29 cellular contexts compared by ENCODE assay signal in genomic region chr6:113427617-113428016, GRCh38.
"Had no signal": no experiment of that assay in that cellular context is flagged by ENCODE, and none has a peak within 500 bp of the region (broad histone marks: within the 10 kb centered on the region; RNA-seq: fewer than 3 reads in every experiment).

No MANE protein-coding gene starts in this region.

- H3K27me3 ChIP-seq: brain microvascular endothelial cell, esophagus squamous epithelium, gastroesophageal sphincter, heart right ventricle had no signal

- ATAC-seq: activated CD4-positive, CD25-positive, alpha-beta regulatory T cell treated with anti-CD3 and anti-CD28 coated beads, Interleukin-2, amount 50 U/mL, for 24 hours; activated CD8-positive, alpha-beta T cell treated with anti-CD3 and anti-CD28 coated beads for 36 hours; activated T-helper 17 cell treated with anti-CD3 and anti-CD28 coated beads, Interleukin-2, amount 50 U/mL, for 72 hours; effector memory CD8-positive, alpha-beta T cell; gastroesophageal sphincter; heart right ventricle; T-helper 17 cell had no signal

- H3K4me3 ChIP-seq: coronary artery, esophagus squamous epithelium, gastroesophageal sphincter, heart right ventricle had no signal

- H3K27ac ChIP-seq: brain microvascular endothelial cell, coronary artery, esophagus squamous epithelium, gastroesophageal sphincter, heart right ventricle, WERI-Rb-1 had no signal

- H3K36me3 ChIP-seq: brain microvascular endothelial cell, esophagus squamous epithelium, gastroesophageal sphincter, heart right ventricle, WERI-Rb-1 had no signal

- DNase-seq: activated B cell treated with CpG ODN at 0.5 μM for 24 hours; activated CD4-positive, alpha-beta T cell treated with anti-CD3 and anti-CD28 coated beads for 48 hours; activated CD4-positive, alpha-beta T cell treated with anti-CD3 and anti-CD28 coated beads, Interleukin-2, amount 50 U/mL, for 1 hour; activated CD4-positive, alpha-beta T cell treated with anti-CD3 and anti-CD28 coated beads, Interleukin-2, amount 50 U/mL, for 48 hours; activated CD8-positive, alpha-beta memory T cell treated with anti-CD3 and anti-CD28 coated beads for 24 hours; activated CD8-positive, alpha-beta T cell treated with anti-CD3 and anti-CD28 coated beads for 36 hours; activated effector memory CD4-positive, alpha-beta T cell treated with Interleukin-2 at 50 U/mL for 16 hours; activated gamma-delta T cell treated with Interleukin-2 at 50 U/mL for 16 hours; activated naive CD4-positive, alpha-beta T cell treated with anti-CD3 and anti-CD28 coated beads, Interleukin-2, amount 50 U/mL, for 16 hours; activated naive CD4-positive, alpha-beta T cell treated with Interleukin-2 at 50 U/mL for 16 hours; activated T-cell treated with anti-CD3 and anti-CD28 coated beads, Interleukin-2, amount 50 U/mL, for 4 hours; amniotic stem cell; anterior cingulate cortex; brain microvascular endothelial cell; effector CD4-positive, alpha-beta T cell; effector memory CD8-positive, alpha-beta T cell; esophagus squamous epithelium; foreskin melanocyte; heart right ventricle; T-helper 1 cell; T-helper 17 cell; T1000; WERI-Rb-1 had no signal

- FAIRE-seq: astrocyte, bronchial epithelial cell had no signal

- H3K9me3 ChIP-seq: esophagus squamous epithelium, gastroesophageal sphincter, heart right ventricle had no signal

- H3K4me1 ChIP-seq: heart right ventricle had no signal
